In the genomic region with DNA sequence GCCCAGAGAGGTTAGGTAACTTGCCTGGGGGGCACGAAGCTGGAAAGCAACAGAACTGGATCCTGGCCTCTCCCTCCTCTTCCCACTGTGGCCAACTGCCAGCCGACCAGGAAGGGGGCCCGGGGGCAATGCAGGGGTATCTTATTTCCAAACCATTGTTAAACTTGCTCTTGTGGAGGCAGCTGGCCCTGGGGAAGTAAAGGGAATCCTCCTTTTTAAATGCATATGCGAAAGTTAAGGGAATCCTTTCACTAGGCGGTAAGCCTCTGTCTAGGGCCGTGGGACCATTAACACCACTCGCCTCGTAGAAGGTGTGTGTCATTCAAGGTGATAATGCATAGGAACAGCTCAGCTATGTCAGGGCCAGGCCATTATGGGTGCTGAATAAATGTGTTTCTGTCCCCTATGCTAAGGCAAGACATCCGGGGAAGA, we compare ENCODE assay signal across 19 cellular contexts.
DNase-seq lines count a peak whose midpoint lies in the region; FAIRE-seq and TF ChIP-seq lines count a peak whose summit lies in the region.
"Had no signal": no experiment of that assay in that cellular context is flagged by ENCODE, and none has a peak within 500 bp of the region (broad histone marks: within the 10 kb centered on the region; RNA-seq: fewer than 3 reads in every experiment).

No MANE protein-coding gene starts in this region.

- DNase-seq in GM12892 (ENCODE audit: insufficient read length) (no peak), NCI-H128 (lab: John Stamatoyannopoulos, UW; ENCODE audit: unreplicated experiment) (peak; percentile 23), ecto neural progenitor cell (ENCODE audit: low spot score) (peak; percentile 57), neural progenitor cell (ENCODE audit: low spot score) (peak; percentile 35), medulla oblongata (ENCODE audit: extremely low spot score) (no peak), RKO (ENCODE audit: low spot score) (no peak), cerebellar cortex (ENCODE audit: low spot score) (no peak), CD14-positive monocyte (ENCODE audit: low spot score) (no peak)
- DNase-seq: activated CD4-positive, alpha-beta T cell treated with anti-CD3 and anti-CD28 coated beads, Interleukin-2, amount 50 U/mL, for 1 hour; activated naive CD8-positive, alpha-beta T cell treated with anti-CD3 and anti-CD28 coated beads, Interleukin-2, amount 50 U/mL, for 24 hours; caudate nucleus; DMS79 treated with DMSO at 0.1 percent for 48 hours; GOT3; left cardiac atrium; NCI-H1417; NCI-H526 treated with DMSO at 0.1 percent for 48 hours; thyroid gland had no signal

- peaks cover 28% of the 10 kb centered on the region for H4K20me1 ChIP-seq in neural progenitor cell (ENCODE audit: low read depth)

- H3K4me2 ChIP-seq in neural progenitor cell = peak overlapping the region; percentile 63

- H3K27ac ChIP-seq in neural progenitor cell = no peak overlapping the region
- H3K27ac ChIP-seq: thyroid gland had no signal

- no peak overlapping the region for H3K27ac Mint-ChIP-seq in neural progenitor cell
- peak overlapping the region in 2 of 7 donors; percentile 35 to 60 for H3K27ac Mint-ChIP-seq in CD14-positive monocyte

- TF ChIP-seq CTCF in neural progenitor cell (IDR thresholded peaks at IDR 0.05) (no peak), CD14-positive monocyte (IDR thresholded peaks at IDR 0.05) (no peak)

- H3K9me3 Mint-ChIP-seq in neural progenitor cell (no peaks in the 10 kb centered on the region), CD14-positive monocyte (peaks cover 0 to 9% (median 2%) of the 10 kb centered on the region in 7 donors)

- no peaks in the 10 kb centered on the region for H3K27me3 ChIP-seq in neural progenitor cell
- H3K27me3 ChIP-seq: thyroid gland had no signal

- H3K36me3 ChIP-seq in neural progenitor cell = no peaks in the 10 kb centered on the region
- H3K36me3 ChIP-seq: prostate gland, thyroid gland had no signal

- H3K4me1 Mint-ChIP-seq in neural progenitor cell (peaks cover 11% of the 10 kb centered on the region), CD14-positive monocyte (peaks cover 43% of the 10 kb centered on the region)

- peaks cover 9% of the 10 kb centered on the region for H3F3A ChIP-seq in neural progenitor cell (ENCODE audit: low read depth)

- peaks cover 13% of the 10 kb centered on the region for H3K4me1 ChIP-seq in neural progenitor cell

- H3K4me3 Mint-ChIP-seq in neural progenitor cell = no peak overlapping the region
- H3K4me3 Mint-ChIP-seq in CD14-positive monocyte = no peak overlapping the region
- H3K4me3 Mint-ChIP-seq: activated naive CD8-positive, alpha-beta T cell treated with anti-CD3 and anti-CD28 coated beads, Interleukin-2, amount 50 U/mL, for 24 hours had no signal

- peak overlapping the region; percentile 1 for H3K9ac ChIP-seq in neural progenitor cell

- H2AFZ ChIP-seq in neural progenitor cell (replicated peaks) = no peak overlapping the region

- H3K9me3 ChIP-seq in neural progenitor cell (ENCODE audit: low read depth) = no peaks in the 10 kb centered on the region
- H3K9me3 ChIP-seq: prostate gland, thyroid gland had no signal

- peak overlapping the region; percentile 16 for H3K4me3 ChIP-seq in neural progenitor cell
- H3K4me3 ChIP-seq: prostate gland, thyroid gland had no signal

- peaks cover under 1% of the 10 kb centered on the region for H3K27me3 Mint-ChIP-seq in neural progenitor cell (ENCODE audit: insufficient read depth, low read depth)
- H3K27me3 Mint-ChIP-seq in CD14-positive monocyte (ENCODE audit: low read depth in 3 of 3) = no peaks in the 10 kb centered on the region
- H3K27me3 Mint-ChIP-seq: activated naive CD8-positive, alpha-beta T cell treated with anti-CD3 and anti-CD28 coated beads, Interleukin-2, amount 50 U/mL, for 24 hours had no signal

- peak; percentile 71 for FAIRE-seq in GM12892 (lab: Jason Lieb, UNC)
- FAIRE-seq: frontal cortex had no signal

- intact Hi-C loops in CD14-positive monocyte (cut with micrococcal nuclease) = no loop called here

- no peaks in the 10 kb centered on the region for H3K79me2 ChIP-seq in neural progenitor cell (ENCODE audit: low read depth)

- peaks cover 4% of the 10 kb centered on the region for H3K36me3 Mint-ChIP-seq in neural progenitor cell
- peaks cover 16 to 17% of the 10 kb centered on the region in 2 donors for H3K36me3 Mint-ChIP-seq in CD14-positive monocyte

- no peak for TF ChIP-seq POLR2A in GM12892 (IDR thresholded peaks at IDR 0.05; ENCODE audit: low read depth, low read length)

Comparison
In these comparisons a context has a peak if more than half of its experiments do, and no peak if none do; other contexts are left out.
1. DNase-seq: peak in NCI-H128 (single experiment), ecto neural progenitor cell (single experiment) and neural progenitor cell (single experiment); none in GM12892 (single experiment), medulla oblongata (single experiment), RKO (single experiment), cerebellar cortex (single experiment) and CD14-positive monocyte (single experiment).